ENCODE assay signal across 1 cellular context in genomic region chr10:131570716-131571307, GRCh38.
TF ChIP-seq lines count a peak whose summit lies in the region.

No MANE protein-coding gene starts in this region.

TF ChIP-seq in H1, 55 proteins besides CTCF, POLR2A, EP300 and RAD21:
- TF ChIP-seq SUZ12 (IDR thresholded peaks at IDR 0.05; ENCODE audit: low read length) (no peak), SIN3A (conservative IDR thresholded peaks at IDR 0.05 in 1 of 2, IDR thresholded peaks at IDR 0.05 in 1 of 2; ENCODE audit: low read depth in 1 of 2, low read length in 2 of 2) (no peak), SP2 (IDR thresholded peaks at IDR 0.05; ENCODE audit: low read length) (no peak), NRF1 (IDR thresholded peaks at IDR 0.05; ENCODE audit: low read depth, low read length) (no peak), CEBPB (IDR thresholded peaks at IDR 0.05; ENCODE audit: low read depth, low read length) (no peak), ATF3 (IDR thresholded peaks at IDR 0.05; ENCODE audit: insufficient read depth, low read depth, low read length) (no peak), CBX8 (IDR thresholded peaks at IDR 0.05; ENCODE audit: borderline replicate concordance, low read depth, low read length) (no peak), TCF12 (IDR thresholded peaks at IDR 0.05; ENCODE audit: low read depth, low read length) (no peak), HDAC6 (IDR thresholded peaks at IDR 0.05; ENCODE audit: low read depth, low read length) (no peak), TAF1 (IDR thresholded peaks at IDR 0.05; ENCODE audit: low read depth, low read length) (no peak), CHD7 (IDR thresholded peaks at IDR 0.05; ENCODE audit: insufficient replicate concordance, low read length) (no peak), JUN (IDR thresholded peaks at IDR 0.05; ENCODE audit: low read depth, low read length) (no peak)
TF ChIP-seq in H1: peak in this region for 0.
